1 cellular context compared by ENCODE assay signal in genomic region chr19:48874309-48875135, GRCh38.
TF ChIP-seq lines count a peak whose summit lies in the region.

No MANE protein-coding gene starts in this region.

TF ChIP-seq in K562, 482 proteins besides CTCF, POLR2A, EP300 and RAD21 (continued from another document and continues in another):
- TF ChIP-seq ZNF398 (CRISPR knock-in tag; IDR thresholded peaks at IDR 0.05) (no peak), THRA (IDR thresholded peaks at IDR 0.05) (no peak), ZNF384 (IDR thresholded peaks at IDR 0.05; ENCODE audit: low read depth, low read length) (no peak; the same call in 1 of the 2 replicates), ZNF12 (CRISPR knock-in tag; IDR thresholded peaks at IDR 0.05) (no peak), TAL1 (IDR thresholded peaks at IDR 0.05) (no peak), TCF7 (IDR thresholded peaks at IDR 0.05; ENCODE audit: borderline replicate concordance) (no peak), CREB5 (CRISPR knock-in tag; IDR thresholded peaks at IDR 0.05) (no peak), RBM15 (IDR thresholded peaks at IDR 0.05; ENCODE audit: insufficient read depth, low read length) (no peak), POLR3A (IDR thresholded peaks at IDR 0.05; ENCODE audit: borderline replicate concordance, extremely low read depth, insufficient read depth, insufficient read length) (no peak), ID3 (CRISPR knock-in tag; IDR thresholded peaks at IDR 0.05) (no peak), ID3 (tag; IDR thresholded peaks at IDR 0.05) (no peak), SNIP1 (IDR thresholded peaks at IDR 0.05; ENCODE audit: low read depth) (no peak), ZBTB12 (CRISPR knock-in tag; IDR thresholded peaks at IDR 0.05) (no peak), XRCC5 (IDR thresholded peaks at IDR 0.05; ENCODE audit: low read depth, low read length) (no peak), ZNF316 (IDR thresholded peaks at IDR 0.05) (no peak), ZFP91 (CRISPR knock-in tag; IDR thresholded peaks at IDR 0.05) (no peak), DNMT1 (IDR thresholded peaks at IDR 0.05) (no peak; the same call in 1 of the 2 replicates), ARID2 (IDR thresholded peaks at IDR 0.05) (no peak), GABPA (tag; conservative IDR thresholded peaks at IDR 0.05; ENCODE audit: low read depth) (no peak; the same call in 1 of the 2 replicates), NEUROD1 (IDR thresholded peaks at IDR 0.05; ENCODE audit: borderline replicate concordance, low read depth, low read length, partially characterized antibody) (no peak), ZNF639 (CRISPR knock-in tag; conservative IDR thresholded peaks at IDR 0.05 in 1 of 2, IDR thresholded peaks at IDR 0.05 in 1 of 2) (no peak), MEF2D (tag; conservative IDR thresholded peaks at IDR 0.05; ENCODE audit: low read depth) (no peak), BDP1 (IDR thresholded peaks at IDR 0.05; ENCODE audit: insufficient read depth, insufficient read length) (no peak), PTTG1 (tag; IDR thresholded peaks at IDR 0.05; ENCODE audit: low read depth) (no peak), C11orf30 (IDR thresholded peaks at IDR 0.05; ENCODE audit: low read depth) (no peak), FIP1L1 (IDR thresholded peaks at IDR 0.05; ENCODE audit: low read depth, low read length, poor library complexity, severe bottlenecking) (no peak), ZBTB2 (IDR thresholded peaks at IDR 0.05) (no peak), ZNF57 (CRISPR knock-in tag; IDR thresholded peaks at IDR 0.05) (no peak), ESRRA (IDR thresholded peaks at IDR 0.05; ENCODE audit: borderline replicate concordance, low read depth) (no peak), SNAPC5 (CRISPR knock-in tag; IDR thresholded peaks at IDR 0.05) (no peak), BHLHE40 (IDR thresholded peaks at IDR 0.05; ENCODE audit: low read length) (no peak), YBX1 (IDR thresholded peaks at IDR 0.05) (no peak), RBM14 (IDR thresholded peaks at IDR 0.05; ENCODE audit: borderline replicate concordance, insufficient read depth, low read depth, low read length) (no peak), PCBP1 (IDR thresholded peaks at IDR 0.05; ENCODE audit: low read depth, low read length, poor library complexity, severe bottlenecking) (no peak), ERF (CRISPR knock-in tag; IDR thresholded peaks at IDR 0.05) (no peak)
- TF ChIP-seq, protein P1, sequence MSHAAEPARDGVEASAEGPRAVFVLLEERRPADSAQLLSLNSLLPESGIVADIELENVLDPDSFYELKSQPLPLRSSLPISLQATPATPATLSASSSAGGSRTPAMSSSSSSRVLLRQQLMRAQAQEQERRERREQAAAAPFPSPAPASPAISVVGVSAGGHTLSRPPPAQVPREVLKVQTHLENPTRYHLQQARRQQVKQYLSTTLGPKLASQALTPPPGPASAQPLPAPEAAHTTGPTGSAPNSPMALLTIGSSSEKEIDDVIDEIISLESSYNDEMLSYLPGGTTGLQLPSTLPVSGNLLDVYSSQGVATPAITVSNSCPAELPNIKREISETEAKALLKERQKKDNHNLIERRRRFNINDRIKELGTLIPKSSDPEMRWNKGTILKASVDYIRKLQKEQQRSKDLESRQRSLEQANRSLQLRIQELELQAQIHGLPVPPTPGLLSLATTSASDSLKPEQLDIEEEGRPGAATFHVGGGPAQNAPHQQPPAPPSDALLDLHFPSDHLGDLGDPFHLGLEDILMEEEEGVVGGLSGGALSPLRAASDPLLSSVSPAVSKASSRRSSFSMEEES (CRISPR knock-in tag; IDR thresholded peaks at IDR 0.05), result no peak; the same call in 1 of the 2 replicates
- TF ChIP-seq, protein P2, sequence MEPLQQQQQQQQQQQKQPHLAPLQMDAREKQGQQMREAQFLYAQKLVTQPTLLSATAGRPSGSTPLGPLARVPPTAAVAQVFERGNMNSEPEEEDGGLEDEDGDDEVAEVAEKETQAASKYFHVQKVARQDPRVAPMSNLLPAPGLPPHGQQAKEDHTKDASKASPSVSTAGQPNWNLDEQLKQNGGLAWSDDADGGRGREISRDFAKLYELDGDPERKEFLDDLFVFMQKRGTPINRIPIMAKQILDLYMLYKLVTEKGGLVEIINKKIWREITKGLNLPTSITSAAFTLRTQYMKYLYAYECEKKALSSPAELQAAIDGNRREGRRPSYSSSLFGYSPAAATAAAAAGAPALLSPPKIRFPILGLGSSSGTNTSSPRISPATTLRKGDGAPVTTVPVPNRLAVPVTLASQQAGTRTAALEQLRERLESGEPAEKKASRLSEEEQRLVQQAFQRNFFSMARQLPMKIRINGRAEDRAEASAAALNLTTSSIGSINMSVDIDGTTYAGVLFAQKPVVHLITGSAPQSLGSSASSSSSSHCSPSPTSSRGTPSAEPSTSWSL (CRISPR knock-in tag; IDR thresholded peaks at IDR 0.05; ENCODE audit: borderline replicate concordance), result no peak
- TF ChIP-seq, protein P3, sequence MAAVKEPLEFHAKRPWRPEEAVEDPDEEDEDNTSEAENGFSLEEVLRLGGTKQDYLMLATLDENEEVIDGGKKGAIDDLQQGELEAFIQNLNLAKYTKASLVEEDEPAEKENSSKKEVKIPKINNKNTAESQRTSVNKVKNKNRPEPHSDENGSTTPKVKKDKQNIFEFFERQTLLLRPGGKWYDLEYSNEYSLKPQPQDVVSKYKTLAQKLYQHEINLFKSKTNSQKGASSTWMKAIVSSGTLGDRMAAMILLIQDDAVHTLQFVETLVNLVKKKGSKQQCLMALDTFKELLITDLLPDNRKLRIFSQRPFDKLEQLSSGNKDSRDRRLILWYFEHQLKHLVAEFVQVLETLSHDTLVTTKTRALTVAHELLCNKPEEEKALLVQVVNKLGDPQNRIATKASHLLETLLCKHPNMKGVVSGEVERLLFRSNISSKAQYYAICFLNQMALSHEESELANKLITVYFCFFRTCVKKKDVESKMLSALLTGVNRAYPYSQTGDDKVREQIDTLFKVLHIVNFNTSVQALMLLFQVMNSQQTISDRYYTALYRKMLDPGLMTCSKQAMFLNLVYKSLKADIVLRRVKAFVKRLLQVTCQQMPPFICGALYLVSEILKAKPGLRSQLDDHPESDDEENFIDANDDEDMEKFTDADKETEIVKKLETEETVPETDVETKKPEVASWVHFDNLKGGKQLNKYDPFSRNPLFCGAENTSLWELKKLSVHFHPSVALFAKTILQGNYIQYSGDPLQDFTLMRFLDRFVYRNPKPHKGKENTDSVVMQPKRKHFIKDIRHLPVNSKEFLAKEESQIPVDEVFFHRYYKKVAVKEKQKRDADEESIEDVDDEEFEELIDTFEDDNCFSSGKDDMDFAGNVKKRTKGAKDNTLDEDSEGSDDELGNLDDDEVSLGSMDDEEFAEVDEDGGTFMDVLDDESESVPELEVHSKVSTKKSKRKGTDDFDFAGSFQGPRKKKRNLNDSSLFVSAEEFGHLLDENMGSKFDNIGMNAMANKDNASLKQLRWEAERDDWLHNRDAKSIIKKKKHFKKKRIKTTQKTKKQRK (IDR thresholded peaks at IDR 0.05; ENCODE audit: borderline replicate concordance, low read depth, low read length), result no peak
- TF ChIP-seq, protein P4, sequence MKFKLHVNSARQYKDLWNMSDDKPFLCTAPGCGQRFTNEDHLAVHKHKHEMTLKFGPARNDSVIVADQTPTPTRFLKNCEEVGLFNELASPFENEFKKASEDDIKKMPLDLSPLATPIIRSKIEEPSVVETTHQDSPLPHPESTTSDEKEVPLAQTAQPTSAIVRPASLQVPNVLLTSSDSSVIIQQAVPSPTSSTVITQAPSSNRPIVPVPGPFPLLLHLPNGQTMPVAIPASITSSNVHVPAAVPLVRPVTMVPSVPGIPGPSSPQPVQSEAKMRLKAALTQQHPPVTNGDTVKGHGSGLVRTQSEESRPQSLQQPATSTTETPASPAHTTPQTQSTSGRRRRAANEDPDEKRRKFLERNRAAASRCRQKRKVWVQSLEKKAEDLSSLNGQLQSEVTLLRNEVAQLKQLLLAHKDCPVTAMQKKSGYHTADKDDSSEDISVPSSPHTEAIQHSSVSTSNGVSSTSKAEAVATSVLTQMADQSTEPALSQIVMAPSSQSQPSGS (CRISPR knock-in tag; IDR thresholded peaks at IDR 0.05), result no peak
- TF ChIP-seq, protein P5, sequence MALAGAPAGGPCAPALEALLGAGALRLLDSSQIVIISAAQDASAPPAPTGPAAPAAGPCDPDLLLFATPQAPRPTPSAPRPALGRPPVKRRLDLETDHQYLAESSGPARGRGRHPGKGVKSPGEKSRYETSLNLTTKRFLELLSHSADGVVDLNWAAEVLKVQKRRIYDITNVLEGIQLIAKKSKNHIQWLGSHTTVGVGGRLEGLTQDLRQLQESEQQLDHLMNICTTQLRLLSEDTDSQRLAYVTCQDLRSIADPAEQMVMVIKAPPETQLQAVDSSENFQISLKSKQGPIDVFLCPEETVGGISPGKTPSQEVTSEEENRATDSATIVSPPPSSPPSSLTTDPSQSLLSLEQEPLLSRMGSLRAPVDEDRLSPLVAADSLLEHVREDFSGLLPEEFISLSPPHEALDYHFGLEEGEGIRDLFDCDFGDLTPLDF (CRISPR knock-in tag; IDR thresholded peaks at IDR 0.05), result no peak
